Comparison of ENCODE assay signal across 5 cellular contexts in the genomic region with DNA sequence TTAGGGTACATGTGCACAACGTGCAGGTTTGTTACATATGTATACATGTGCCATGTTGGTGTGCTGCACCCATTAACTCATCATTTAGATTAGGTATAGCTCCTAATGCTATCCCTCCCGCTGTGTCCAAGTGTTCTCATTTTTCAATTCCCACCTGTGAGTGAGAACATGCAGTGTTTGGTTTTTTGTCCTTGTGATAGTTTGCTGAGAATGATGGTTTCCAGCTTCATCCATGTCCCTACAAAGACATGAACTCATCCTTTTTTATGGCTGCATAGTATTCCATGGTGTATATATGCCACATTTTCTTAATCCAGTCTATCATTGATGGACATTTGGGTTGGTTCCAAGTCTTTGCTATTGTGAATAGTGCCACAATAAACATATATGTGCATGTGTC. TPM values are rescaled to one million over a fixed set of nuclear protein-coding genes. Genes with fewer than 3 reads are reported as not detected.
"Had no signal": no experiment of that assay in that cellular context is flagged by ENCODE, and none has a peak within 500 bp of the region (broad histone marks: within the 10 kb centered on the region; RNA-seq: fewer than 3 reads in every experiment).

No MANE protein-coding gene starts in this region.

RNA-seq across cellular contexts. Expression of a gene that starts 15.8 kb away (rescaled TPM):
- polyA plus RNA-seq: HepG2 had no signal

RNA-seq across cellular contexts. Expression of a gene that starts 24.4 kb away (rescaled TPM):
- total RNA-seq: HepG2, HT-29, IMR-90 had no signal
- polyA plus RNA-seq: HepG2, IgD-negative memory B cell, IMR-90 had no signal

RNA-seq across cellular contexts. Expression of a gene that starts 47.0 kb away (rescaled TPM):
- total RNA-seq: HT1080, IMR-90 had no signal
- polyA plus RNA-seq: IgD-negative memory B cell, IMR-90 had no signal
